Comparison of ENCODE assay signal across 8 cellular contexts in genomic region chr6:36441307-36441894, GRCh38. TPM values are rescaled to one million over a fixed set of nuclear protein-coding genes. Genes with fewer than 3 reads are reported as not detected.
A peak's percentile ranks its signal among the peaks of the same experiment; 100 is the strongest.
DNase-seq lines count a peak whose midpoint lies in the region; ATAC-seq and TF ChIP-seq lines count a peak whose summit lies in the region.

No MANE protein-coding gene starts in this region.

- H3K9ac ChIP-seq in neuronal stem cell (ENCODE audit: low read depth, low read length, poor library complexity) = no peak overlapping the region

- H3K27ac ChIP-seq in foreskin keratinocyte = peak overlapping the region; percentile 82
- H3K27ac ChIP-seq in neuronal stem cell (replicated peaks; ENCODE audit: low read length) = no peak overlapping the region

- no CpG with 5 or more reads among the region's 8 CpGs for WGBS in neuronal stem cell (ENCODE audit: extremely low coverage in 2 of 2, insufficient read length in 2 of 2, insufficient replicate concordance in 1 of 2), 2 donors

- H3K4me1 ChIP-seq in foreskin keratinocyte = peaks cover 16% of the 10 kb centered on the region
- peaks cover 3 to 10% of the 10 kb centered on the region in 2 donors for H3K4me1 ChIP-seq in neuronal stem cell (ENCODE audit: control insufficient read depth in 2 of 2, insufficient read depth in 1 of 2, low read depth in 1 of 2, low read length in 2 of 2)

- ATAC-seq in GM21737 (IDR thresholded peaks at IDR 0.05; ENCODE audit: unreplicated experiment) = peak; percentile 55
- peak; percentile 91 for ATAC-seq in foreskin keratinocyte

- H2AFZ ChIP-seq in neuronal stem cell (ENCODE audit: low read length) = peak overlapping the region; percentile 79

- no peak overlapping the region for H3K14ac ChIP-seq in neuronal stem cell (ENCODE audit: low read length)

- H4K8ac ChIP-seq in neuronal stem cell (ENCODE audit: low read depth, low read length) = no peak overlapping the region

- H3K4me2 ChIP-seq in neuronal stem cell (ENCODE audit: insufficient read depth, low read length, poor library complexity, severe bottlenecking) = no peak overlapping the region

- H3K9me3 ChIP-seq in neuronal stem cell (replicated peaks in 1 of 2; ENCODE audit: control insufficient read depth in 2 of 2, insufficient read depth in 1 of 2, low read depth in 1 of 2, low read length in 2 of 2) = no peaks in the 10 kb centered on the region

- peaks cover 4% of the 10 kb centered on the region for H3K79me1 ChIP-seq in neuronal stem cell (ENCODE audit: low read depth, low read length)

- H2BK120ac ChIP-seq in neuronal stem cell (ENCODE audit: low read depth, low read length) = no peak overlapping the region

- TF ChIP-seq CTCF in foreskin keratinocyte (conservative IDR thresholded peaks at IDR 0.05) = no peak

- H3K23ac ChIP-seq in neuronal stem cell (ENCODE audit: low read depth, low read length, poor library complexity) = no peak overlapping the region

- no peak overlapping the region for H2BK5ac ChIP-seq in neuronal stem cell (ENCODE audit: low read length)

- no peak overlapping the region for H2AK5ac ChIP-seq in neuronal stem cell (ENCODE audit: low read depth, low read length)

- H2BK15ac ChIP-seq in neuronal stem cell (ENCODE audit: low read length) = no peak overlapping the region

- H2BK12ac ChIP-seq in neuronal stem cell (ENCODE audit: low read length) = no peak overlapping the region

- DNase-seq in DMS 273 treated with DMSO at 0.1 percent for 48 hours (lab: John Stamatoyannopoulos, UW) = peak; percentile 88
- peak; percentile 100 for DNase-seq in M059J (ENCODE audit: low read depth)
- DNase-seq in SIG-M5 (lab: John Stamatoyannopoulos, UW) = peak; percentile 65
- DNase-seq in activated gamma-delta T cell treated with anti-CD3 and anti-CD28 coated beads, Interleukin-2, amount 50 U/mL, for 16 hours (ENCODE audit: low read depth) = peak; percentile 67
- DNase-seq in foreskin keratinocyte = peak; percentile 90 to 97
- no peak for DNase-seq in neuronal stem cell (ENCODE audit: low spot score)
- DNase-seq in stromal cell of bone marrow (ENCODE audit: low read depth) = peak; percentile 99

- no peaks in the 10 kb centered on the region for H3K36me3 ChIP-seq in neuronal stem cell (replicated peaks in 1 of 2; ENCODE audit: control insufficient read depth in 2 of 2, insufficient read depth in 2 of 2, low read length in 2 of 2)

- H3K27me3 ChIP-seq in foreskin keratinocyte = no peaks in the 10 kb centered on the region
- H3K27me3 ChIP-seq in neuronal stem cell (ENCODE audit: control insufficient read depth in 3 of 3, insufficient read depth in 3 of 3, low read depth in 1 of 3, low read length in 3 of 3) = no peaks in the 10 kb centered on the region

- no peak overlapping the region for H3K4me3 ChIP-seq in neuronal stem cell (ENCODE audit: low read length in 2 of 2)

- H4K91ac ChIP-seq in neuronal stem cell (ENCODE audit: low read depth, low read length, poor library complexity) = no peak overlapping the region

- no peak overlapping the region for H3K4ac ChIP-seq in neuronal stem cell (ENCODE audit: low read length)

- H3K18ac ChIP-seq in neuronal stem cell (ENCODE audit: low read length) = no peak overlapping the region

RNA-seq across cellular contexts. Expression of gene PXT1, which starts 1.3 kb away (rescaled TPM):
- not detected in 2 replicates for total RNA-seq in M059J (2014; rRNA removed; shearing (Covaris generic))
- not detected in 2 replicates for total RNA-seq in foreskin keratinocyte
- polyA plus RNA-seq in foreskin keratinocyte = 0.04 TPM in 1 of 2 replicates, not detected in the other
- polyA plus RNA-seq in neuronal stem cell (2013, experiment 1 of 2) = 0.13 TPM
- polyA plus RNA-seq in neuronal stem cell (2013, experiment 2 of 2) = 0.14 TPM

RNA-seq across cellular contexts. Expression of gene KCTD20, which starts 1.4 kb away (rescaled TPM):
- 53.9 and 82.9 TPM in 2 replicates for total RNA-seq in M059J (2014; rRNA removed; shearing (Covaris generic))
- total RNA-seq in foreskin keratinocyte = 26.1 and 33.3 TPM in 2 replicates
- 9.2 and 9.4 TPM in 2 replicates for polyA plus RNA-seq in foreskin keratinocyte
- polyA plus RNA-seq in neuronal stem cell (2013, experiment 1 of 2) = 26.1 TPM
- 26.9 TPM for polyA plus RNA-seq in neuronal stem cell (2013, experiment 2 of 2)

RNA-seq across cellular contexts. Expression of gene ETV7, which starts 53.9 kb away (rescaled TPM):
- total RNA-seq in M059J (2014; rRNA removed; shearing (Covaris generic)) = 14.4 and 19.0 TPM in 2 replicates
- total RNA-seq in foreskin keratinocyte = 1.3 and 1.6 TPM in 2 replicates
- polyA plus RNA-seq in foreskin keratinocyte = 1.3 and 1.5 TPM in 2 replicates
- 0.24 TPM for polyA plus RNA-seq in neuronal stem cell (2013, experiment 1 of 2)
- polyA plus RNA-seq in neuronal stem cell (2013, experiment 2 of 2) = 0.25 TPM
